ENCODE assay signal across 11 cellular contexts in genomic region chr2:138475394-138475793, GRCh38. TPM values are rescaled to one million over a fixed set of nuclear protein-coding genes. Genes with fewer than 3 reads are reported as not detected.
DNase-seq lines count a peak whose midpoint lies in the region; ATAC-seq lines count a peak whose summit lies in the region.
"Had no signal": no experiment of that assay in that cellular context is flagged by ENCODE, and none has a peak within 500 bp of the region (broad histone marks: within the 10 kb centered on the region; RNA-seq: fewer than 3 reads in every experiment).

No MANE protein-coding gene starts in this region.

- no peaks in the 10 kb centered on the region for H3K4me1 Mint-ChIP-seq in CD8-positive, alpha-beta memory T cell
- H3K4me1 Mint-ChIP-seq: activated CD4-positive, alpha-beta memory T cell treated with anti-CD3 and anti-CD28 coated beads, Interleukin-2, amount 10 ng/mL, durations not matched to agents 7 days and 5 days had no signal

- no peaks in the 10 kb centered on the region for H3K27me3 Mint-ChIP-seq in CD8-positive, alpha-beta memory T cell
- H3K27me3 Mint-ChIP-seq: activated CD4-positive, alpha-beta memory T cell treated with anti-CD3 and anti-CD28 coated beads, Interleukin-2, amount 10 ng/mL, durations not matched to agents 7 days and 5 days had no signal

- H3K36me3 ChIP-seq in CD8-positive, alpha-beta memory T cell (ENCODE audit: insufficient read depth, low read length), result no peaks in the 10 kb centered on the region
- H3K36me3 ChIP-seq: cardiac muscle cell had no signal

- ATAC-seq in GM18858 (IDR thresholded peaks at IDR 0.05; ENCODE audit: unreplicated experiment), result peak; percentile 91
- ATAC-seq in GM21717 (IDR thresholded peaks at IDR 0.05; ENCODE audit: unreplicated experiment), result peak; percentile 89
- peak; percentile 68 for ATAC-seq in HG03439 (IDR thresholded peaks at IDR 0.05; ENCODE audit: unreplicated experiment)
- no peak for ATAC-seq in activated CD4-positive, CD25-positive, alpha-beta regulatory T cell treated with anti-CD3 and anti-CD28 coated beads, Interleukin-2, amount 50 U/mL, for 24 hours

- no peak overlapping the region for H3K27ac Mint-ChIP-seq in CD8-positive, alpha-beta memory T cell
- H3K27ac Mint-ChIP-seq: activated CD4-positive, alpha-beta memory T cell treated with anti-CD3 and anti-CD28 coated beads, Interleukin-2, amount 10 ng/mL, durations not matched to agents 7 days and 5 days had no signal

- no peaks in the 10 kb centered on the region for H3K27me3 ChIP-seq in CD8-positive, alpha-beta memory T cell (ENCODE audit: insufficient read depth, low read length, poor library complexity, severe bottlenecking)
- H3K27me3 ChIP-seq: cardiac muscle cell had no signal

- H3K4me3 Mint-ChIP-seq in CD8-positive, alpha-beta memory T cell, result no peak overlapping the region
- H3K4me3 Mint-ChIP-seq: activated CD4-positive, alpha-beta memory T cell treated with anti-CD3 and anti-CD28 coated beads, Interleukin-2, amount 10 ng/mL, durations not matched to agents 7 days and 5 days had no signal

- H3K27ac ChIP-seq in CD8-positive, alpha-beta memory T cell (ENCODE audit: low read depth, low read length), result no peak overlapping the region
- H3K27ac ChIP-seq: cardiac muscle cell had no signal

- DNase-seq in iris pigment epithelial cell (ENCODE audit: low read depth), result peak; percentile 7
- no peak for DNase-seq in NCI-H82 (lab: John Stamatoyannopoulos, UW)
- no peak for DNase-seq in HK-2 (ENCODE audit: unreplicated experiment)
- no peak for DNase-seq in CD8-positive, alpha-beta memory T cell
- DNase-seq: activated CD4-positive, alpha-beta memory T cell treated with anti-CD3 and anti-CD28 coated beads, Interleukin-2, amount 10 ng/mL, durations not matched to agents 7 days and 5 days; DMS153 had no signal

- H3K4me3 ChIP-seq in CD8-positive, alpha-beta memory T cell (ENCODE audit: low read length), result no peak overlapping the region
- H3K4me3 ChIP-seq: cardiac muscle cell had no signal

- H3K9me3 ChIP-seq in CD8-positive, alpha-beta memory T cell (ENCODE audit: low read length), result no peaks in the 10 kb centered on the region

- CTCF ChIA-PET in CD8-positive, alpha-beta memory T cell (lab: Charles Lee), result no interaction called here

- no peaks in the 10 kb centered on the region for H3K9me3 Mint-ChIP-seq in CD8-positive, alpha-beta memory T cell
- H3K9me3 Mint-ChIP-seq: activated CD4-positive, alpha-beta memory T cell treated with anti-CD3 and anti-CD28 coated beads, Interleukin-2, amount 10 ng/mL, durations not matched to agents 7 days and 5 days had no signal

- no peaks in the 10 kb centered on the region for H3K4me1 ChIP-seq in CD8-positive, alpha-beta memory T cell (ENCODE audit: insufficient read depth, low read length)

- H3K36me3 Mint-ChIP-seq in CD8-positive, alpha-beta memory T cell, result no peaks in the 10 kb centered on the region

- POLR2A ChIA-PET in CD8-positive, alpha-beta memory T cell (lab: Charles Lee), result no interaction called here

RNA-seq across cellular contexts. Expression of gene SPOPL, which starts 26.2 kb away (rescaled TPM):
- total RNA-seq in CD8-positive, alpha-beta memory T cell, result 10 to 100 TPM; 16.1 to 16.9 TPM
- 2.4 TPM for polyA plus RNA-seq in CD8-positive, alpha-beta memory T cell

Comparison
In these comparisons a context has a peak if more than half of its experiments do, and no peak if none do; other contexts are left out.
1. ATAC-seq: peak in GM18858 (single experiment), GM21717 (single experiment) and HG03439 (single experiment); none in activated CD4-positive, CD25-positive, alpha-beta regulatory T cell treated with anti-CD3 and anti-CD28 coated beads, Interleukin-2, amount 50 U/mL, for 24 hours (0 of 2).